ENCODE assay signal across 21 cellular contexts in genomic region chr6:135789375-135789774, GRCh38.
"Had no signal": no experiment of that assay in that cellular context is flagged by ENCODE, and none has a peak within 500 bp of the region (broad histone marks: within the 10 kb centered on the region; RNA-seq: fewer than 3 reads in every experiment).

No MANE protein-coding gene starts in this region.

- H3K4me3 ChIP-seq: gastrocnemius medialis, heart right ventricle, psoas muscle, skin epidermis, stomach, thoracic aorta, transverse colon had no signal

- H3K9me3 ChIP-seq: gastrocnemius medialis, heart right ventricle, psoas muscle, stomach, thoracic aorta, transverse colon had no signal

- FAIRE-seq: endothelial cell of umbilical vein had no signal

- H3K27me3 ChIP-seq: gastrocnemius medialis, heart right ventricle, stomach, transverse colon had no signal

- ATAC-seq: gastrocnemius medialis, heart right ventricle, left lobe of liver, natural killer cell, psoas muscle, sciatic nerve had no signal

- H3K27ac ChIP-seq: gastrocnemius medialis, psoas muscle, skin epidermis, stomach, thoracic aorta, transverse colon had no signal

- H3K4me1 ChIP-seq: gastrocnemius medialis, heart right ventricle, psoas muscle, transverse colon had no signal

- DNase-seq: cerebellar nuclear complex; dermis blood vessel endothelial cell; endodermal cell; erythroblast; gastrocnemius medialis; heart right ventricle; islet precursor cell; mammary epithelial cell; natural killer cell; psoas muscle; retina; stimulated activated CD4-positive, alpha-beta T cell treated with anti-CD3 and anti-CD28 coated beads, Interleukin-12 subunit alpha, Interleukin-12 subunit beta, amount 100 ng/mL, for 4 hours; stimulated activated naive CD4-positive, alpha-beta T cell; stomach; substantia nigra; transverse colon had no signal

- H3K36me3 ChIP-seq: gastrocnemius medialis, heart right ventricle, stomach, thoracic aorta, transverse colon had no signal
